Comparison of ENCODE assay signal across 15 cellular contexts in the genomic region with DNA sequence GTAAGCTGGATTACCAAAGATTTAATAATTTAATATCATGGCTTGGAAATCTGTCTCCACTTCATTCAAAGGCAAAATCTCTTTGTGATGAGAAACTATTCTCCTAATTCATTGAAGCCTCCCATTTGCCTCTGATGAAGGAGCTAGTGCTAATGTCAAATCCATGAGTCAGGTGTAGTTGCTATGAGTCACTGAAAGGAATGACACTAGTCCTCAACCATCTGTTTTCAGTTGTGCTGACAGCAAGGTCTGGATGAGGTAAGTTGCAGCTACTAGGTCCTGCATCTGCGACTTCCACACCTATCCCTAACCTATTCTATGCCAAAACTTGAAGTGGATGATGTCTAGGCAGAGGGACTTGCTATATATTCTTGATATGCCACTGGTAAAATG.
DNase-seq lines count a peak whose midpoint lies in the region; ATAC-seq, FAIRE-seq and TF ChIP-seq lines count a peak whose summit lies in the region.
"Had no signal": no experiment of that assay in that cellular context is flagged by ENCODE, and none has a peak within 500 bp of the region (broad histone marks: within the 10 kb centered on the region; RNA-seq: fewer than 3 reads in every experiment).

No MANE protein-coding gene starts in this region.

- H3K36me3 ChIP-seq in adipocyte (ENCODE audit: control insufficient read depth, insufficient read depth, low read length, severe bottlenecking): no peaks in the 10 kb centered on the region
- H3K36me3 ChIP-seq: colonic mucosa had no signal

- peaks cover 69% of the 10 kb centered on the region for H3K4me1 Mint-ChIP-seq in HFFc6 (ENCODE audit: low read depth)

- no peak for TF ChIP-seq POLR2A in A549 (IDR thresholded peaks at IDR 0.05; ENCODE audit: low read length)

- WGBS in A549 (ENCODE audit: missing lambda C conversion rate): 0% methylated on average over 1 of the region's 1 CpG

- peak; percentile 36 to 66 for DNase-seq in A549 (ENCODE audit: low read depth in 1 of 2, low spot score in 1 of 2)
- DNase-seq in HFFc6: peak; percentile 81
- peak; percentile 33 for DNase-seq in adipocyte (ENCODE audit: low read depth)
- DNase-seq in NOMO-1 (lab: John Stamatoyannopoulos, UW; ENCODE audit: unreplicated experiment in 2 of 2): no peak
- DNase-seq in midbrain (lab: John Stamatoyannopoulos, UW): no peak
- DNase-seq in posterior cingulate gyrus: no peak
- DNase-seq in activated gamma-delta T cell (lab: John Stamatoyannopoulos, UW): no peak
- DNase-seq: activated CD4-positive, alpha-beta T cell treated with anti-CD3 and anti-CD28 coated beads for 48 hours; colonic mucosa; glutamatergic neuron; MM.1S; NCI-H510A treated with DMSO at 0.1 percent for 48 hours had no signal

- POLR2A ChIA-PET in A549 (lab: Yijun Ruan, JAX): interaction anchor here (1.0 to 1.3 kb wide), 4 partner anchors 11 to 324 kb away, joined by 3 to 5 read pairs (median 4); partner anchors contain the start of gene UBE2E3

- peak overlapping the region; percentile 59 for H3K4me2 ChIP-seq in A549

- H3K9me3 ChIP-seq in A549 (no peaks in the 10 kb centered on the region), adipocyte (ENCODE audit: control insufficient read depth, low read length) (no peaks in the 10 kb centered on the region)
- H3K9me3 ChIP-seq: colonic mucosa had no signal

- H3K4me3 Mint-ChIP-seq in HFFc6: peak overlapping the region; percentile 38
- H3K4me3 Mint-ChIP-seq: mesothelial cell of epicardium had no signal

- FAIRE-seq in A549 (lab: Jason Lieb, UNC): peak; percentile 68
- FAIRE-seq in islet of Langerhans (lab: Jason Lieb, UNC): peak; percentile 86

- H3K9me3 Mint-ChIP-seq in HFFc6: no peaks in the 10 kb centered on the region
- H3K9me3 Mint-ChIP-seq: mesothelial cell of epicardium had no signal

- no peak for TF ChIP-seq EP300 in A549 (IDR thresholded peaks at IDR 0.05)

- peak; percentile 84 to 87 for ATAC-seq in A549

- no peak overlapping the region for H3K9ac ChIP-seq in adipocyte (ENCODE audit: low read length)

- H3K27ac ChIP-seq in A549: peak overlapping the region in 1 of 2 experiments; percentile 43; a peak in 2 of 6 replicates
- H3K27ac ChIP-seq: colonic mucosa, SK-N-MC had no signal

- H3K4me1 ChIP-seq in A549: peaks cover 27% of the 10 kb centered on the region
- peaks cover 14% of the 10 kb centered on the region for H3K4me1 ChIP-seq in adipocyte (ENCODE audit: control insufficient read depth, insufficient read depth, low read length)
- H3K4me1 ChIP-seq: colonic mucosa had no signal

- H3K27ac Mint-ChIP-seq in HFFc6: peak overlapping the region; percentile 77
- H3K27ac Mint-ChIP-seq: mesothelial cell of epicardium had no signal

- CTCF ChIA-PET in A549 (lab: Yijun Ruan, JAX): interaction anchor here (1.5 kb wide), 1 partner anchor 323 kb away, joined by 5 read pairs; no protein-coding TSS in a partner anchor

- H3K4me3 ChIP-seq in A549: no peak overlapping the region
- no peak overlapping the region for H3K4me3 ChIP-seq in adipocyte (ENCODE audit: low read length)
- H3K4me3 ChIP-seq: colonic mucosa, SK-N-MC had no signal

- TF ChIP-seq CTCF in A549 (IDR thresholded peaks at IDR 0.05): no peak
- no peak for TF ChIP-seq CTCF in HFFc6 (IDR thresholded peaks at IDR 0.05)

- no peaks in the 10 kb centered on the region; the same call in 1 of the 2 replicates for H3K36me3 Mint-ChIP-seq in HFFc6 (ENCODE audit: low read depth)
- H3K36me3 Mint-ChIP-seq: mesothelial cell of epicardium had no signal

- no peak for TF ChIP-seq RAD21 in A549 (conservative IDR thresholded peaks at IDR 0.05 in 1 of 2, IDR thresholded peaks at IDR 0.05 in 1 of 2)

- H3K27me3 Mint-ChIP-seq in HFFc6 (ENCODE audit: insufficient read depth): no peaks in the 10 kb centered on the region; the same call in 1 of the 2 replicates

- intact Hi-C loops in posterior cingulate gyrus (cut with DNase I): no loop called here

- no peaks in the 10 kb centered on the region for H3K27me3 ChIP-seq in adipocyte (replicated peaks; ENCODE audit: control insufficient read depth, insufficient read depth, low read length)
- H3K27me3 ChIP-seq: colonic mucosa had no signal

TF ChIP-seq in A549, 52 proteins besides CTCF, POLR2A, EP300 and RAD21 (continues in another document):
- TF ChIP-seq REST (IDR thresholded peaks at IDR 0.05): no peak
- TF ChIP-seq MAFK (IDR thresholded peaks at IDR 0.05; ENCODE audit: partially characterized antibody): peak; percentile 56
- no peak for TF ChIP-seq ZC3H11A (IDR thresholded peaks at IDR 0.05)
- no peak for TF ChIP-seq USF2 (IDR thresholded peaks at IDR 0.05)
- no peak for TF ChIP-seq RFX5 (IDR thresholded peaks at IDR 0.05)
- peak; percentile 46; the same call in 1 of the 2 replicates for TF ChIP-seq JUNB (IDR thresholded peaks at IDR 0.05)
- TF ChIP-seq MAX (IDR thresholded peaks at IDR 0.05): no peak
- TF ChIP-seq PBX3 (IDR thresholded peaks at IDR 0.05): no peak
- no peak for TF ChIP-seq EHMT2 (IDR thresholded peaks at IDR 0.05; ENCODE audit: low read depth)
- TF ChIP-seq NR3C1 (IDR thresholded peaks at IDR 0.05): no peak
- TF ChIP-seq ZSCAN20 (CRISPR knock-in tag; IDR thresholded peaks at IDR 0.05): no peak
- TF ChIP-seq FOSL2 (IDR thresholded peaks at IDR 0.05): peak; percentile 53
- TF ChIP-seq FOSL2 (CRISPR knock-in tag; IDR thresholded peaks at IDR 0.05): peak; percentile 83
- TF ChIP-seq RCOR1 (IDR thresholded peaks at IDR 0.05; ENCODE audit: low read depth, low read length): no peak
- peak; percentile 43; the same call in 1 of the 2 replicates for TF ChIP-seq GATA3 (IDR thresholded peaks at IDR 0.05; ENCODE audit: borderline replicate concordance)
- TF ChIP-seq, protein P1, sequence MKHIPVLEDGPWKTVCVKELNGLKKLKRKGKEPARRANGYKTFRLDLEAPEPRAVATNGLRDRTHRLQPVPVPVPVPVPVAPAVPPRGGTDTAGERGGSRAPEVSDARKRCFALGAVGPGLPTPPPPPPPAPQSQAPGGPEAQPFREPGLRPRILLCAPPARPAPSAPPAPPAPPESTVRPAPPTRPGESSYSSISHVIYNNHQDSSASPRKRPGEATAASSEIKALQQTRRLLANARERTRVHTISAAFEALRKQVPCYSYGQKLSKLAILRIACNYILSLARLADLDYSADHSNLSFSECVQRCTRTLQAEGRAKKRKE (CRISPR knock-in tag; IDR thresholded peaks at IDR 0.05; ENCODE audit: low read depth): no peak
- no peak for TF ChIP-seq CEBPB (IDR thresholded peaks at IDR 0.05)
- TF ChIP-seq, protein P2, sequence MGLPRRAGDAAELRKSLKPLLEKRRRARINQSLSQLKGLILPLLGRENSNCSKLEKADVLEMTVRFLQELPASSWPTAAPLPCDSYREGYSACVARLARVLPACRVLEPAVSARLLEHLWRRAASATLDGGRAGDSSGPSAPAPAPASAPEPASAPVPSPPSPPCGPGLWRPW (IDR thresholded peaks at IDR 0.05): no peak

Comparison
In these comparisons a context has a peak if more than half of its experiments do, and no peak if none do; other contexts are left out.
1. DNase-seq: peak in A549 (2 of 2), HFFc6 (single experiment) and adipocyte (single experiment); none in NOMO-1 (0 of 2), midbrain (single experiment), posterior cingulate gyrus (0 of 10) and activated gamma-delta T cell (single experiment).